In genomic region chr17:44900894-44901293, GRCh38 we compare ENCODE assay signal across 1 cellular context.
A peak's percentile ranks its signal among the peaks of the same experiment; 100 is the strongest.
TF ChIP-seq lines count a peak whose summit lies in the region.

No MANE protein-coding gene starts in this region.

TF ChIP-seq in HEK293, 187 proteins besides CTCF, POLR2A, EP300 and RAD21 (continued from another document and continues in another):
- TF ChIP-seq ZNF202 (tag by site-specific recombination; IDR thresholded peaks at IDR 0.05; ENCODE audit: borderline replicate concordance) (no peak), ZNF266 (tag by site-specific recombination; IDR thresholded peaks at IDR 0.05; ENCODE audit: low read depth) (no peak), KLF17 (tag by site-specific recombination; IDR thresholded peaks at IDR 0.05) (0 out of 2 replicates have a peak, but pooled peaks have one; percentile 20), ZBTB21 (tag by site-specific recombination; IDR thresholded peaks at IDR 0.05) (peak; percentile 82), SP7 (tag by site-specific recombination; IDR thresholded peaks at IDR 0.05) (peak; percentile 57), TSHZ1 (tag by site-specific recombination; IDR thresholded peaks at IDR 0.05; ENCODE audit: borderline replicate concordance) (no peak), ZNF23 (tag by site-specific recombination; IDR thresholded peaks at IDR 0.05; ENCODE audit: borderline replicate concordance) (no peak), OSR2 (tag by site-specific recombination; IDR thresholded peaks at IDR 0.05) (peak; percentile 90), ZNF518A (tag by site-specific recombination; conservative IDR thresholded peaks at IDR 0.05; ENCODE audit: low read depth) (no peak), ZSCAN4 (tag by site-specific recombination; IDR thresholded peaks at IDR 0.05) (no peak), ZBTB8A (tag by site-specific recombination; IDR thresholded peaks at IDR 0.05) (0 out of 2 replicates have a peak, but pooled peaks have one; percentile 14), ZNF37A (tag by site-specific recombination; IDR thresholded peaks at IDR 0.05) (no peak), ZNF146 (tag by site-specific recombination; IDR thresholded peaks at IDR 0.05) (no peak), ZNF354C (tag by site-specific recombination; IDR thresholded peaks at IDR 0.05; ENCODE audit: borderline replicate concordance, low read depth) (no peak), KLF1 (tag by site-specific recombination; IDR thresholded peaks at IDR 0.05) (no peak), ZNF76 (tag by site-specific recombination; IDR thresholded peaks at IDR 0.05; ENCODE audit: borderline replicate concordance, low read depth) (peak; percentile 22; the same call in 1 of the 2 replicates), KLF7 (tag by site-specific recombination; IDR thresholded peaks at IDR 0.05; ENCODE audit: borderline replicate concordance) (no peak), ZNF184 (tag by site-specific recombination; IDR thresholded peaks at IDR 0.05) (0 out of 2 replicates have a peak, but pooled peaks have one; percentile 62), KLF9 (tag by site-specific recombination; IDR thresholded peaks at IDR 0.05; ENCODE audit: low read depth) (no peak), KLF16 (tag by site-specific recombination; IDR thresholded peaks at IDR 0.05) (no peak), ZNF561 (tag by site-specific recombination; IDR thresholded peaks at IDR 0.05; ENCODE audit: borderline replicate concordance) (peak; percentile 42; the same call in 1 of the 2 replicates), ZBTB17 (tag by site-specific recombination; IDR thresholded peaks at IDR 0.05) (peak; percentile 92), ZEB2 (tag by site-specific recombination; IDR thresholded peaks at IDR 0.05) (0 out of 2 replicates have a peak, but pooled peaks have one; percentile 26), ZFP69B (tag by site-specific recombination; IDR thresholded peaks at IDR 0.05) (peak; percentile 70), SP2 (tag by site-specific recombination; IDR thresholded peaks at IDR 0.05) (no peak), ZNF488 (tag by site-specific recombination; IDR thresholded peaks at IDR 0.05) (no peak), ZNF324 (tag by site-specific recombination; IDR thresholded peaks at IDR 0.05) (peak; percentile 70; the same call in 1 of the 2 replicates), TRIM28 (IDR thresholded peaks at IDR 0.05; ENCODE audit: borderline replicate concordance, low read length) (0 out of 2 replicates have a peak, but pooled peaks have one; percentile 16)
- TF ChIP-seq, protein P1, sequence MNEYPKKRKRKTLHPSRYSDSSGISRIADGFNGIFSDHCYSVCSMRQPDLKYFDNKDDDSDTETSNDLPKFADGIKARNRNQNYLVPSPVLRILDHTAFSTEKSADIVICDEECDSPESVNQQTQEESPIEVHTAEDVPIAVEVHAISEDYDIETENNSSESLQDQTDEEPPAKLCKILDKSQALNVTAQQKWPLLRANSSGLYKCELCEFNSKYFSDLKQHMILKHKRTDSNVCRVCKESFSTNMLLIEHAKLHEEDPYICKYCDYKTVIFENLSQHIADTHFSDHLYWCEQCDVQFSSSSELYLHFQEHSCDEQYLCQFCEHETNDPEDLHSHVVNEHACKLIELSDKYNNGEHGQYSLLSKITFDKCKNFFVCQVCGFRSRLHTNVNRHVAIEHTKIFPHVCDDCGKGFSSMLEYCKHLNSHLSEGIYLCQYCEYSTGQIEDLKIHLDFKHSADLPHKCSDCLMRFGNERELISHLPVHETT (tag by site-specific recombination; IDR thresholded peaks at IDR 0.05), result 0 out of 2 replicates have a peak, but pooled peaks have one; percentile 46
- TF ChIP-seq, protein P2, sequence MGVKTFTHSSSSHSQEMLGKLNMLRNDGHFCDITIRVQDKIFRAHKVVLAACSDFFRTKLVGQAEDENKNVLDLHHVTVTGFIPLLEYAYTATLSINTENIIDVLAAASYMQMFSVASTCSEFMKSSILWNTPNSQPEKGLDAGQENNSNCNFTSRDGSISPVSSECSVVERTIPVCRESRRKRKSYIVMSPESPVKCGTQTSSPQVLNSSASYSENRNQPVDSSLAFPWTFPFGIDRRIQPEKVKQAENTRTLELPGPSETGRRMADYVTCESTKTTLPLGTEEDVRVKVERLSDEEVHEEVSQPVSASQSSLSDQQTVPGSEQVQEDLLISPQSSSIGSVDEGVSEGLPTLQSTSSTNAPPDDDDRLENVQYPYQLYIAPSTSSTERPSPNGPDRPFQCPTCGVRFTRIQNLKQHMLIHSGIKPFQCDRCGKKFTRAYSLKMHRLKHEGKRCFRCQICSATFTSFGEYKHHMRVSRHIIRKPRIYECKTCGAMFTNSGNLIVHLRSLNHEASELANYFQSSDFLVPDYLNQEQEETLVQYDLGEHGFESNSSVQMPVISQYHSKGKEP (tag by site-specific recombination; IDR thresholded peaks at IDR 0.05), result peak; percentile 95
- TF ChIP-seq, protein P3, sequence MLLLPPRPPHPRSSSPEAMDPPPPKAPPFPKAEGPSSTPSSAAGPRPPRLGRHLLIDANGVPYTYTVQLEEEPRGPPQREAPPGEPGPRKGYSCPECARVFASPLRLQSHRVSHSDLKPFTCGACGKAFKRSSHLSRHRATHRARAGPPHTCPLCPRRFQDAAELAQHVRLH (tag by site-specific recombination; IDR thresholded peaks at IDR 0.05), result no peak
- TF ChIP-seq, protein P4, sequence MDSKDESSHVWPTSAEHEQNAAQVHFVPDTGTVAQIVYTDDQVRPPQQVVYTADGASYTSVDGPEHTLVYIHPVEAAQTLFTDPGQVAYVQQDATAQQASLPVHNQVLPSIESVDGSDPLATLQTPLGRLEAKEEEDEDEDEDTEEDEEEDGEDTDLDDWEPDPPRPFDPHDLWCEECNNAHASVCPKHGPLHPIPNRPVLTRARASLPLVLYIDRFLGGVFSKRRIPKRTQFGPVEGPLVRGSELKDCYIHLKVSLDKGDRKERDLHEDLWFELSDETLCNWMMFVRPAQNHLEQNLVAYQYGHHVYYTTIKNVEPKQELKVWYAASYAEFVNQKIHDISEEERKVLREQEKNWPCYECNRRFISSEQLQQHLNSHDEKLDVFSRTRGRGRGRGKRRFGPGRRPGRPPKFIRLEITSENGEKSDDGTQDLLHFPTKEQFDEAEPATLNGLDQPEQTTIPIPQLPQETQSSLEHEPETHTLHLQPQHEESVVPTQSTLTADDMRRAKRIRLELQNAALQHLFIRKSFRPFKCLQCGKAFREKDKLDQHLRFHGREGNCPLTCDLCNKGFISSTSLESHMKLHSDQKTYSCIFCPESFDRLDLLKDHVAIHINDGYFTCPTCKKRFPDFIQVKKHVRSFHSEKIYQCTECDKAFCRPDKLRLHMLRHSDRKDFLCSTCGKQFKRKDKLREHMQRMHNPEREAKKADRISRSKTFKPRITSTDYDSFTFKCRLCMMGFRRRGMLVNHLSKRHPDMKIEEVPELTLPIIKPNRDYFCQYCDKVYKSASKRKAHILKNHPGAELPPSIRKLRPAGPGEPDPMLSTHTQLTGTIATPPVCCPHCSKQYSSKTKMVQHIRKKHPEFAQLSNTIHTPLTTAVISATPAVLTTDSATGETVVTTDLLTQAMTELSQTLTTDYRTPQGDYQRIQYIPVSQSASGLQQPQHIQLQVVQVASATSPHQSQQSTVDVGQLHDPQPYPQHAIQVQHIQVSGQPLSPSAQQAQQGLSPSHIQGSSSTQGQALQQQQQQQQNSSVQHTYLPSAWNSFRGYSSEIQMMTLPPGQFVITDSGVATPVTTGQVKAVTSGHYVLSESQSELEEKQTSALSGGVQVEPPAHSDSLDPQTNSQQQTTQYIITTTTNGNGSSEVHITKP (tag by site-specific recombination; IDR thresholded peaks at IDR 0.05), result peak; percentile 7; the same call in 1 of the 2 replicates
- TF ChIP-seq, protein P5, sequence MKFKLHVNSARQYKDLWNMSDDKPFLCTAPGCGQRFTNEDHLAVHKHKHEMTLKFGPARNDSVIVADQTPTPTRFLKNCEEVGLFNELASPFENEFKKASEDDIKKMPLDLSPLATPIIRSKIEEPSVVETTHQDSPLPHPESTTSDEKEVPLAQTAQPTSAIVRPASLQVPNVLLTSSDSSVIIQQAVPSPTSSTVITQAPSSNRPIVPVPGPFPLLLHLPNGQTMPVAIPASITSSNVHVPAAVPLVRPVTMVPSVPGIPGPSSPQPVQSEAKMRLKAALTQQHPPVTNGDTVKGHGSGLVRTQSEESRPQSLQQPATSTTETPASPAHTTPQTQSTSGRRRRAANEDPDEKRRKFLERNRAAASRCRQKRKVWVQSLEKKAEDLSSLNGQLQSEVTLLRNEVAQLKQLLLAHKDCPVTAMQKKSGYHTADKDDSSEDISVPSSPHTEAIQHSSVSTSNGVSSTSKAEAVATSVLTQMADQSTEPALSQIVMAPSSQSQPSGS (tag by site-specific recombination; IDR thresholded peaks at IDR 0.05; ENCODE audit: low read depth), result peak; percentile 99
